8 cellular contexts compared by ENCODE assay signal in genomic region chr12:63150255-63151060, GRCh38. TPM values are rescaled to one million over a fixed set of nuclear protein-coding genes. Genes with fewer than 3 reads are reported as not detected.
DNase-seq lines count a peak whose midpoint lies in the region; ATAC-seq and TF ChIP-seq lines count a peak whose summit lies in the region.

No MANE protein-coding gene starts in this region.

- no peaks in the 10 kb centered on the region for H3K9me1 ChIP-seq in IMR-90 (ENCODE audit: insufficient read depth, low read length)

- no peak overlapping the region for H3K27ac ChIP-seq in IMR-90 (ENCODE audit: insufficient read depth, low read length)

- H3K56ac ChIP-seq in IMR-90 (ENCODE audit: extremely low read depth, insufficient read depth, low read length), result no peak overlapping the region

- H4K5ac ChIP-seq in IMR-90 (ENCODE audit: low read depth, low read length), result no peak overlapping the region

- no TSS peak for BruUV-seq in IMR-90 (replicated peaks; lab: Mats Ljungman, UMichigan)

- H3K18ac ChIP-seq in IMR-90 (ENCODE audit: low read depth, low read length), result no peak overlapping the region

- no peaks in the 10 kb centered on the region for H3K4me1 ChIP-seq in IMR-90 (ENCODE audit: control insufficient read depth, insufficient read depth, low read length)

- H2BK20ac ChIP-seq in IMR-90 (ENCODE audit: low read depth, low read length), result no peak overlapping the region

- in situ Hi-C loops in IMR-90 (cut with MboI; ENCODE audit: low sequenced_read_pairs), result no loop called here
- in situ Hi-C loops in astrocyte of the cerebellum (cut with HindIII; ENCODE audit: low sequenced_read_pairs), result no loop called here

- dilution Hi-C loops in IMR-90 (cut with HindIII; ENCODE audit: low sequenced_read_pairs, unreplicated experiment), result no loop called here

- H3K14ac ChIP-seq in IMR-90 (replicated peaks; ENCODE audit: low read depth, low read length), result no peak overlapping the region

- no peak for TF ChIP-seq RAD21 in IMR-90 (IDR thresholded peaks at IDR 0.05; ENCODE audit: low read length)

- no peaks in the 10 kb centered on the region for H3K36me3 ChIP-seq in IMR-90 (ENCODE audit: control insufficient read depth, insufficient read depth, low read length)

- H4K91ac ChIP-seq in IMR-90 (ENCODE audit: insufficient read depth, low read depth, low read length), result no peak overlapping the region

- peaks cover 5% of the 10 kb centered on the region for H3K9me3 ChIP-seq in IMR-90 (ENCODE audit: control insufficient read depth, insufficient read depth, low read length)

- no peak for DNase-seq in IMR-90
- DNase-seq in astrocyte of the cerebellum (ENCODE audit: low read depth), result no peak
- peak; percentile 85 for DNase-seq in islet precursor cell
- DNase-seq in stimulated activated naive CD8-positive, alpha-beta T cell treated with anti-CD3 and anti-CD28 coated beads, Interleukin-15, Interleukin-2, amounts not matched to agents 100 U/mL and 50 U/mL, for 24 hours, result peak; percentile 8
- no peak for DNase-seq in NCI-H2196 treated with DMSO at 0.1 percent for 48 hours (lab: John Stamatoyannopoulos, UW; ENCODE audit: unreplicated experiment)

- H2AFZ ChIP-seq in IMR-90 (replicated peaks; ENCODE audit: low read length, poor library complexity), result peak overlapping the region; percentile 67

- no peak overlapping the region for H2BK120ac ChIP-seq in IMR-90 (ENCODE audit: low read depth, low read length)

- H2AK5ac ChIP-seq in IMR-90 (ENCODE audit: low read depth, low read length), result no peak overlapping the region

- intact Hi-C loops in IMR-90 (cut with micrococcal nuclease), result no loop called here

- peaks cover 27% of the 10 kb centered on the region for H3K27me3 ChIP-seq in IMR-90 (ENCODE audit: control insufficient read depth, insufficient read depth, low read length)

- no peak overlapping the region for H2BK5ac ChIP-seq in IMR-90 (ENCODE audit: low read depth, low read length, poor library complexity, severe bottlenecking)

- POLR2A ChIA-PET in IMR-90 (lab: Charles Lee; ENCODE audit: unreplicated experiment), result no interaction called here

- no peak overlapping the region for H3K23ac ChIP-seq in IMR-90 (ENCODE audit: low read depth, low read length)

- H3K4me2 ChIP-seq in IMR-90 (ENCODE audit: low read depth, low read length), result no peak overlapping the region; the same call in 1 of the 2 replicates

- peak overlapping the region; percentile 51 for H2AK9ac ChIP-seq in IMR-90 (replicated peaks; ENCODE audit: low read depth, low read length, poor library complexity)

- no peaks in the 10 kb centered on the region for H3K79me1 ChIP-seq in IMR-90 (ENCODE audit: low read depth in 1 of 2, low read length in 2 of 2)

- no peak overlapping the region for H4K8ac ChIP-seq in IMR-90 (ENCODE audit: low read depth in 2 of 2, low read length in 2 of 2)

- no peak overlapping the region for H3K4ac ChIP-seq in IMR-90 (ENCODE audit: low read depth, low read length)

- 3% methylated on average over 47 of the region's 81 CpGs; no CpG with 5 or more reads in 1 of the 2 experiments for WGBS in IMR-90 (ENCODE audit: extremely low coverage in 2 of 2, insufficient read length in 1 of 2), 2 experiments

- H3K4me3 ChIP-seq in IMR-90 (ENCODE audit: insufficient read depth, low read depth, low read length), result no peak overlapping the region
- peak overlapping the region; percentile 31 for H3K4me3 ChIP-seq in astrocyte of the cerebellum (ENCODE audit: low read depth, low read length)

- ATAC-seq in IMR-90 (ENCODE audit: low read depth) (no peak), HG02970 (IDR thresholded peaks at IDR 0.05; ENCODE audit: low FRiP score, unreplicated experiment) (no peak), GM18502 (IDR thresholded peaks at IDR 0.05; ENCODE audit: poor library complexity, unreplicated experiment) (no peak), GM21381 (IDR thresholded peaks at IDR 0.05; ENCODE audit: unreplicated experiment) (no peak)
- peak; percentile 9 for ATAC-seq in stimulated activated naive CD8-positive, alpha-beta T cell treated with anti-CD3 and anti-CD28 coated beads, Interleukin-15, Interleukin-2, amounts not matched to agents 100 U/mL and 50 U/mL, for 24 hours

- H4K20me1 ChIP-seq in IMR-90 (ENCODE audit: insufficient read depth, low read length), result no peaks in the 10 kb centered on the region

- TF ChIP-seq POLR2A in IMR-90 (IDR thresholded peaks at IDR 0.05; ENCODE audit: low read depth, low read length), result no peak

- TF ChIP-seq CTCF in IMR-90 (conservative IDR thresholded peaks at IDR 0.05; ENCODE audit: low read depth, low read length) (no peak), astrocyte of the cerebellum (IDR thresholded peaks at IDR 0.05; ENCODE audit: low read depth, low read length, missing control alignments) (no peak)

- H3K9ac ChIP-seq in IMR-90 (ENCODE audit: low read depth, low read length), result no peak overlapping the region

- H2BK15ac ChIP-seq in IMR-90 (ENCODE audit: low read depth, low read length), result no peak overlapping the region

- CTCF ChIA-PET in IMR-90 (lab: Yijun Ruan, JAX), result interaction anchor here (0.6 to 2.2 kb wide), 4 partner anchors 7 to 111 kb away, joined by 3 to 10 read pairs (median 4); no protein-coding TSS in a partner anchor

TF ChIP-seq in IMR-90, 13 proteins besides CTCF, POLR2A, EP300 and RAD21:
- TF ChIP-seq CHD1 (IDR thresholded peaks at IDR 0.05; ENCODE audit: low read depth, low read length) (no peak), MAZ (IDR thresholded peaks at IDR 0.05; ENCODE audit: borderline replicate concordance, low read depth, low read length) (no peak), CEBPB (IDR thresholded peaks at IDR 0.05; ENCODE audit: low read depth, low read length) (no peak), SMC3 (IDR thresholded peaks at IDR 0.05; ENCODE audit: low read depth, low read length) (no peak), NFE2L2 (IDR thresholded peaks at IDR 0.05; ENCODE audit: low read depth, low read length) (no peak), MXI1 (IDR thresholded peaks at IDR 0.05; ENCODE audit: borderline replicate concordance, low read depth, low read length) (no peak), BHLHE40 (IDR thresholded peaks at IDR 0.05; ENCODE audit: low read depth, low read length) (no peak), ELK1 (IDR thresholded peaks at IDR 0.05; ENCODE audit: borderline replicate concordance, low read depth, low read length) (no peak), RCOR1 (IDR thresholded peaks at IDR 0.05; ENCODE audit: insufficient replicate concordance, low read length) (no peak), FOS (IDR thresholded peaks at IDR 0.05; ENCODE audit: low read depth, low read length) (no peak), MAFK (IDR thresholded peaks at IDR 0.05; ENCODE audit: low read depth, low read length) (no peak), RFX5 (IDR thresholded peaks at IDR 0.05; ENCODE audit: low read depth, low read length) (no peak)
- TF ChIP-seq, protein P1, sequence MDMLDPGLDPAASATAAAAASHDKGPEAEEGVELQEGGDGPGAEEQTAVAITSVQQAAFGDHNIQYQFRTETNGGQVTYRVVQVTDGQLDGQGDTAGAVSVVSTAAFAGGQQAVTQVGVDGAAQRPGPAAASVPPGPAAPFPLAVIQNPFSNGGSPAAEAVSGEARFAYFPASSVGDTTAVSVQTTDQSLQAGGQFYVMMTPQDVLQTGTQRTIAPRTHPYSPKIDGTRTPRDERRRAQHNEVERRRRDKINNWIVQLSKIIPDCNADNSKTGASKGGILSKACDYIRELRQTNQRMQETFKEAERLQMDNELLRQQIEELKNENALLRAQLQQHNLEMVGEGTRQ (IDR thresholded peaks at IDR 0.05; ENCODE audit: low read depth, low read length), result no peak

RNA-seq across cellular contexts. Expression of gene AVPR1A, which starts 0.5 kb away (rescaled TPM):
- not detected in 2 replicates for total RNA-seq in IMR-90 (2012; rRNA removed)
- not detected in 2 replicates for polyA plus RNA-seq in IMR-90 (2012; rRNA removed)
- not detected in 2 replicates for polyA plus RNA-seq in IMR-90 (2012; cell fraction: cytosol; rRNA removed)
- not detected in 2 replicates for polyA plus RNA-seq in IMR-90 (2012; cell fraction: nucleus; rRNA removed; ENCODE audit: low replicate concordance)

Comparison
In these comparisons a context has a peak if more than half of its experiments do, and no peak if none do; other contexts are left out.
1. DNase-seq: peak in islet precursor cell (single experiment) and stimulated activated naive CD8-positive, alpha-beta T cell treated with anti-CD3 and anti-CD28 coated beads, Interleukin-15, Interleukin-2, amounts not matched to agents 100 U/mL and 50 U/mL, for 24 hours (single experiment); none in IMR-90 (single experiment), astrocyte of the cerebellum (single experiment) and NCI-H2196 treated with DMSO at 0.1 percent for 48 hours (single experiment).